In genomic region chr3:48989796-48990635, GRCh38 we compare ENCODE assay signal across 8 cellular contexts. TPM values are rescaled to one million over a fixed set of nuclear protein-coding genes. Genes with fewer than 3 reads are reported as not detected.
DNase-seq lines count a peak whose midpoint lies in the region; ATAC-seq lines count a peak whose summit lies in the region.

Gene P4HTM (plus strand): TSS chr3:48990241. CDS start chr3:48990257, 16 bp downstream.

- H3K79me2 ChIP-seq in ACC112 (ENCODE audit: control insufficient read depth, insufficient read depth, low read length, unreplicated experiment), result peaks cover 14% of the 10 kb centered on the region

- H3K36me3 ChIP-seq in ACC112 (ENCODE audit: insufficient read depth, low read length), result no peaks in the 10 kb centered on the region
- peaks cover 27% of the 10 kb centered on the region for H3K36me3 ChIP-seq in NT2/D1 (ENCODE audit: insufficient read depth, insufficient read length, low read length)

- ATAC-seq in GM18520 (IDR thresholded peaks at IDR 0.05; ENCODE audit: unreplicated experiment) (peak; percentile 47), HG03196 (IDR thresholded peaks at IDR 0.05; ENCODE audit: unreplicated experiment) (peak; percentile 45)

- peak within 1 kb of the TSS; percentile 95 for H3K9ac ChIP-seq in NT2/D1 (ENCODE audit: insufficient read length, low read depth)

- H3K4me1 ChIP-seq in ACC112 (ENCODE audit: control insufficient read depth, insufficient read depth, low read length, unreplicated experiment) (peaks cover 18% of the 10 kb centered on the region), NT2/D1 (ENCODE audit: insufficient read depth, insufficient read length) (peaks cover 6% of the 10 kb centered on the region)

- H3K9me3 ChIP-seq in NT2/D1 (ENCODE audit: insufficient read depth, low read length), result no peaks in the 10 kb centered on the region

- DNase-seq in NT2/D1 (ENCODE audit: low read depth, low spot score) (peak; percentile 81), activated T-cell treated with anti-CD3 and anti-CD28 coated beads for 24 hours (ENCODE audit: low read depth) (peak; percentile 78), epidermal melanocyte (ENCODE audit: insufficient read length, low spot score) (peak; percentile 54), mucosa of gallbladder (ENCODE audit: low spot score) (peak; percentile 90)
- DNase-seq in stimulated activated CD8-positive, alpha-beta memory T cell treated with anti-CD3 and anti-CD28 coated beads, Interleukin-4, amount 100 ng/mL, for 1 hour (ENCODE audit: low read depth in 2 of 2, low spot score in 1 of 2), result peak; percentile 41 to 67

- peak within 1 kb of the TSS; percentile 89 for H3K4me3 ChIP-seq in ACC112 (ENCODE audit: low read depth, low read length)
- peak within 1 kb of the TSS; percentile 87 for H3K4me3 ChIP-seq in NT2/D1 (ENCODE audit: insufficient read length, low read depth)

- peak within 1 kb of the TSS; percentile 91 for H2AFZ ChIP-seq in ACC112 (ENCODE audit: low read length, unreplicated experiment)

- peak within 1 kb of the TSS; percentile 82 for H3K27ac ChIP-seq in ACC112 (ENCODE audit: low read depth, low read length)

- H3K27me3 ChIP-seq in ACC112 (ENCODE audit: insufficient read depth, low read length) (no peaks in the 10 kb centered on the region), NT2/D1 (ENCODE audit: insufficient read depth, insufficient read length) (peaks cover 4% of the 10 kb centered on the region)

RNA-seq across cellular contexts. Expression of gene P4HTM, which starts in this region (rescaled TPM):
- 104 TPM for total RNA-seq in mucosa of gallbladder

Comparison
In these comparisons a context has a peak if more than half of its experiments do, and no peak if none do; other contexts are left out.
1. Peak in every context shown above with its lines: DNase-seq, ATAC-seq, H3K4me3 ChIP-seq and H3K27ac ChIP-seq.